ENCODE assay signal across 32 cellular contexts in the genomic region with DNA sequence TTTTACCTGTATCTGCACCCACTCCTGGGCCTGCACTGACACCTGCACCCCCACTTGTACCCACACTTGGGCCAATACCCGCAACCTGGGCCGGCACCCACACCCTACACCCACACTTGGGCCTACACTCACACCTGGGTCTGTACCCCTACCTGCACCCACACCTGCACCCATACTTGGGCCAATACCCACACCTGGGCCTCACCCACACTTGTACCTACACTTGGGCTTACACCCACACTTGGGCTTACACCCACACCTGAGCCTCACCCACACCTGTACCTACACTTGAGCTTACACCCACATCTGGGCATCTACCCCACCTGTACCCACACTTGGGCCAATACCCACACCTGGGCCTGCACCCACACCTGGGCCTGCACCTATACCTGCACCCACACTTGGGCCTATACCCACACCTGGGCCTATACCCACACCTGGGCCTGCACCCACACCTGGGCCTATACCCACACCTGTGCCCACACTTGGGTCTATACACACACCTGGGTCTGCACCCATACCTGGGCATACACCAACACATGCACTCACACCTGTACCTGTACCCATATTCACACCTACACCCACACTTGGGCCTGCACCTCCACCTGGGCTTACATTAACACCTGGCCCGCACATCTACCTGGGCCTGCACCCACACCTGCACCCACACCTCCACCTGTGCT. TPM values are rescaled to one million over a fixed set of nuclear protein-coding genes. Genes with fewer than 3 reads are reported as not detected.
"Had no signal": no experiment of that assay in that cellular context is flagged by ENCODE, and none has a peak within 500 bp of the region (broad histone marks: within the 10 kb centered on the region; RNA-seq: fewer than 3 reads in every experiment).

No MANE protein-coding gene starts in this region.

- H3K27ac Mint-ChIP-seq: activated CD8-positive, alpha-beta memory T cell treated with anti-CD3 and anti-CD28 coated beads, Interleukin-2, amount 10 ng/mL, durations not matched to agents 7 days and 5 days; activated naive CD8-positive, alpha-beta T cell treated with anti-CD3 and anti-CD28 coated beads, Interleukin-2, amount 50 U/mL, for 24 hours; activated T-cell treated with anti-CD3 and anti-CD28 coated beads, Interleukin-2, amount 50 U/mL, for 24 hours; activated T-helper 1 cell treated with anti-CD3 and anti-CD28 coated beads, Interleukin-12 subunit alpha, Interleukin-12 subunit beta, Interleukin-2, Interleukin-4 antibody, amounts not matched to agents 30 ng/mL and 10 ng/mL and 1 ng/mL, durations not matched to agents 14 hours and 24 hours and 36 hours had no signal

- H3K36me3 ChIP-seq: ascending aorta had no signal

- H3K27me3 ChIP-seq: ascending aorta, body of pancreas had no signal

- H3K9me3 Mint-ChIP-seq: activated naive CD8-positive, alpha-beta T cell treated with anti-CD3 and anti-CD28 coated beads, Interleukin-2, amount 50 U/mL, for 24 hours; activated T-cell treated with anti-CD3 and anti-CD28 coated beads, Interleukin-2, amount 50 U/mL, for 24 hours; activated T-helper 1 cell treated with anti-CD3 and anti-CD28 coated beads, Interleukin-12 subunit alpha, Interleukin-12 subunit beta, Interleukin-2, Interleukin-4 antibody, amounts not matched to agents 30 ng/mL and 10 ng/mL and 1 ng/mL, durations not matched to agents 14 hours and 24 hours and 36 hours had no signal

- H3K4me2 ChIP-seq: KMS-11 had no signal

- H3K4me3 ChIP-seq: ascending aorta, body of pancreas had no signal

- H3K4me1 ChIP-seq: body of pancreas had no signal

- H3K36me3 Mint-ChIP-seq: activated CD8-positive, alpha-beta memory T cell treated with anti-CD3 and anti-CD28 coated beads, Interleukin-2, amount 10 ng/mL, durations not matched to agents 7 days and 5 days; activated naive CD4-positive, alpha-beta T cell treated with anti-CD3 and anti-CD28 coated beads, Interleukin-2, amount 50 U/mL, for 72 hours had no signal

- H3K9me3 ChIP-seq: ascending aorta, body of pancreas had no signal

- H3K4me3 Mint-ChIP-seq: activated CD8-positive, alpha-beta memory T cell treated with anti-CD3 and anti-CD28 coated beads, Interleukin-2, amount 10 ng/mL, durations not matched to agents 7 days and 5 days; activated naive CD8-positive, alpha-beta T cell treated with anti-CD3 and anti-CD28 coated beads, Interleukin-2, amount 50 U/mL, for 24 hours; activated T-cell treated with anti-CD3 and anti-CD28 coated beads, Interleukin-2, amount 50 U/mL, for 24 hours; activated T-helper 1 cell treated with anti-CD3 and anti-CD28 coated beads, Interleukin-12 subunit alpha, Interleukin-12 subunit beta, Interleukin-2, Interleukin-4 antibody, amounts not matched to agents 30 ng/mL and 10 ng/mL and 1 ng/mL, durations not matched to agents 14 hours and 24 hours and 36 hours had no signal

- DNase-seq: activated CD4-positive, alpha-beta T cell treated with anti-CD3 and anti-CD28 coated beads for 48 hours; activated CD4-positive, alpha-beta T cell treated with anti-CD3 and anti-CD28 coated beads, Interleukin-2, amount 50 U/mL, for 48 hours; activated CD8-positive, alpha-beta memory T cell treated with anti-CD3 and anti-CD28 coated beads, Interleukin-2, amount 10 ng/mL, durations not matched to agents 7 days and 5 days; activated effector memory CD4-positive, alpha-beta T cell treated with Interleukin-2 at 50 U/mL for 16 hours; activated naive CD4-positive, alpha-beta T cell; activated naive CD8-positive, alpha-beta T cell treated with anti-CD3 and anti-CD28 coated beads, Interleukin-2, amount 50 U/mL, for 24 hours; activated T-cell treated with anti-CD3 and anti-CD28 coated beads, Interleukin-2, amount 50 U/mL, for 24 hours; amniotic stem cell; body of pancreas; central memory CD4-positive, alpha-beta T cell; NCI-H1092 treated with DMSO at 0.1 percent for 48 hours; NCI-H1417 treated with DMSO at 0.1 percent for 48 hours; NCI-H1694; NCI-H2029; NCI-H2107; NCI-H345; NCI-H510A; NCI-H526 treated with DMSO at 0.1 percent for 48 hours; NCI-H82; SIG-M5; T-helper 1 cell; WERI-Rb-1 had no signal

- ATAC-seq: activated CD4-positive, CD25-positive, alpha-beta regulatory T cell treated with anti-CD3 and anti-CD28 coated beads, Interleukin-2, amount 50 U/mL, for 24 hours; activated CD8-positive, alpha-beta memory T cell treated with anti-CD3 and anti-CD28 coated beads, Interleukin-2, amount 10 ng/mL, durations not matched to agents 7 days and 5 days; activated naive CD4-positive, alpha-beta T cell treated with anti-CD3 and anti-CD28 coated beads, Interleukin-2, amount 50 U/mL, for 72 hours; activated naive CD8-positive, alpha-beta T cell treated with anti-CD3 and anti-CD28 coated beads, Interleukin-2, amount 50 U/mL, for 24 hours; body of pancreas had no signal

- H3K27ac ChIP-seq: ascending aorta, body of pancreas, KMS-11, WERI-Rb-1 had no signal

- H3K9ac ChIP-seq: KMS-11 had no signal

- H3K27me3 Mint-ChIP-seq: activated naive CD8-positive, alpha-beta T cell treated with anti-CD3 and anti-CD28 coated beads, Interleukin-2, amount 50 U/mL, for 24 hours had no signal

- H3K4me1 Mint-ChIP-seq: activated CD8-positive, alpha-beta memory T cell treated with anti-CD3 and anti-CD28 coated beads, Interleukin-2, amount 10 ng/mL, durations not matched to agents 7 days and 5 days; activated naive CD8-positive, alpha-beta T cell treated with anti-CD3 and anti-CD28 coated beads, Interleukin-2, amount 50 U/mL, for 24 hours had no signal

RNA-seq across cellular contexts. Expression of a gene that starts 39.2 kb away (rescaled TPM):
- total RNA-seq: activated CD8-positive, alpha-beta memory T cell treated with anti-CD3 and anti-CD28 coated beads, Interleukin-2, amount 10 ng/mL, durations not matched to agents 7 days and 5 days; activated naive CD4-positive, alpha-beta T cell treated with anti-CD3 and anti-CD28 coated beads, Interleukin-2, amount 50 U/mL, for 72 hours; activated T-helper 1 cell treated with anti-CD3 and anti-CD28 coated beads, Interleukin-12 subunit alpha, Interleukin-12 subunit beta, Interleukin-2, Interleukin-4 antibody, amounts not matched to agents 30 ng/mL and 10 ng/mL and 1 ng/mL, durations not matched to agents 14 hours and 24 hours and 36 hours; ascending aorta; body of pancreas; bronchial epithelial cell; MCF 10A; OCI-LY7; RPMI7951; T-helper 2 cell treated with Interferon-gamma antibody and Interleukin-4, amounts not matched to agents 100 ng/mL and 5 ng/mL, for 36 hours had no signal
